In genomic region chr15:66570842-66571241, GRCh38 we compare ENCODE assay signal across 21 cellular contexts. TPM values are rescaled to one million over a fixed set of nuclear protein-coding genes. Genes with fewer than 3 reads are reported as not detected.
"Had no signal": no experiment of that assay in that cellular context is flagged by ENCODE, and none has a peak within 500 bp of the region (broad histone marks: within the 10 kb centered on the region; RNA-seq: fewer than 3 reads in every experiment).

No MANE protein-coding gene starts in this region.

- DNase-seq: dermis blood vessel endothelial cell; foreskin melanocyte; kidney glomerular epithelial cell; mammary epithelial cell; mucosa of descending colon; naive thymus-derived CD8-positive, alpha-beta T cell; nucleus accumbens; ovary; stimulated activated CD4-positive, alpha-beta T cell treated with anti-CD3 and anti-CD28 coated beads, Interleukin-15, amount 100 ng/mL, for 24 hours; stimulated activated CD4-positive, alpha-beta T cell treated with anti-CD3 and anti-CD28 coated beads, Interleukin-1b, Interleukin-23, amount 100 ng/mL, for 48 hours; stimulated activated CD4-positive, alpha-beta T cell treated with anti-CD3 and anti-CD28 coated beads, Interleukin-4, amount 100 ng/mL, for 24 hours; tibial artery; upper lobe of left lung had no signal

- H3K36me3 ChIP-seq: ovary, right atrium auricular region, tibial artery, upper lobe of left lung had no signal

- H3K27ac ChIP-seq: hepatocyte, ovary, right atrium auricular region, tibial artery, upper lobe of left lung had no signal

- H3K4me3 ChIP-seq: hepatocyte, mucosa of descending colon, ovary, right atrium auricular region, smooth muscle cell, tibial artery, upper lobe of left lung had no signal

- H3K27me3 ChIP-seq: hepatocyte, ovary, right atrium auricular region, upper lobe of left lung had no signal

- ATAC-seq: mucosa of descending colon; naive thymus-derived CD8-positive, alpha-beta T cell; stimulated activated memory B cell treated with anti-CD40 and anti-IgM and Interleukin-4, amounts not matched to agents 10 μg/mL and 1 μg/mL and 100 μg/mL, for 72 hours had no signal

- H3K9me3 ChIP-seq: mucosa of descending colon, ovary, right atrium auricular region, tibial artery, upper lobe of left lung had no signal

RNA-seq across cellular contexts. Expression of gene LCTL, which starts 5.0 kb away (rescaled TPM):
- total RNA-seq: dermis blood vessel endothelial cell; endothelial cell of umbilical vein; hepatocyte; lower leg skin; mucosa of descending colon; naive thymus-derived CD8-positive, alpha-beta T cell; ovary; posterior vena cava; right atrium auricular region; upper lobe of left lung had no signal
- polyA plus RNA-seq: naive thymus-derived CD8-positive, alpha-beta T cell; neural cell had no signal
